In genomic region chr6:28838634-28839442, GRCh38 we compare ENCODE assay signal across 8 cellular contexts.
DNase-seq lines count a peak whose midpoint lies in the region; ATAC-seq and TF ChIP-seq lines count a peak whose summit lies in the region.

No MANE protein-coding gene starts in this region.

- 0% methylated on average over 22 to 43 of the region's 43 CpGs for WGBS in endodermal cell (ENCODE audit: insufficient coverage in 1 of 2, insufficient read length in 1 of 2), 2 experiments
- 0% methylated on average over 33 to 40 of the region's 43 CpGs for WGBS in mesodermal cell (ENCODE audit: insufficient coverage in 2 of 2), 2 experiments

- peak overlapping the region; percentile 19; the same call in 1 of the 2 replicates for H3K9ac ChIP-seq in HUES48 (ENCODE audit: low read depth, low read length)
- H3K9ac ChIP-seq in endodermal cell (ENCODE audit: extremely low read depth, low read length, poor library complexity, severe bottlenecking), result peak overlapping the region; percentile 87

- peak overlapping the region; percentile 91 to 97 (median 94) for H3K4me3 Mint-ChIP-seq in CD4-positive, alpha-beta memory T cell
- H3K4me3 Mint-ChIP-seq in activated CD8-positive, alpha-beta memory T cell treated with anti-CD3 and anti-CD28 coated beads, Interleukin-2, amount 10 ng/mL, durations not matched to agents 7 days and 5 days, result peak overlapping the region; percentile 88
- peak overlapping the region; percentile 85 for H3K4me3 Mint-ChIP-seq in endodermal cell

- peak overlapping the region; percentile 70 to 100 (median 92) for H3K27ac Mint-ChIP-seq in CD4-positive, alpha-beta memory T cell
- peak overlapping the region; percentile 77 for H3K27ac Mint-ChIP-seq in activated CD8-positive, alpha-beta memory T cell treated with anti-CD3 and anti-CD28 coated beads, Interleukin-2, amount 10 ng/mL, durations not matched to agents 7 days and 5 days
- peak overlapping the region; percentile 96 for H3K27ac Mint-ChIP-seq in endodermal cell

- H3K9me3 ChIP-seq in CD4-positive, alpha-beta memory T cell (ENCODE audit: control insufficient read depth in 1 of 2, low read length in 2 of 2), result no peaks in the 10 kb centered on the region
- no peaks in the 10 kb centered on the region for H3K9me3 ChIP-seq in HUES48 (ENCODE audit: control insufficient read depth, insufficient read depth, low read length)
- no peaks in the 10 kb centered on the region for H3K9me3 ChIP-seq in endodermal cell (ENCODE audit: control insufficient read depth, low read length)
- H3K9me3 ChIP-seq in mesodermal cell (ENCODE audit: control insufficient read depth, low read length), result no peaks in the 10 kb centered on the region

- peak overlapping the region; percentile 42 for H3K27ac ChIP-seq in CD4-positive, alpha-beta memory T cell (ENCODE audit: low read depth, low read length)
- H3K27ac ChIP-seq in HUES48 (ENCODE audit: low read depth, low read length), result no peak overlapping the region
- peak overlapping the region; percentile 10 for H3K27ac ChIP-seq in endodermal cell (ENCODE audit: low read depth, low read length)
- H3K27ac ChIP-seq in mesodermal cell (ENCODE audit: low read depth, low read length, severe bottlenecking), result peak overlapping the region; percentile 87

- H3K4me1 ChIP-seq in CD4-positive, alpha-beta memory T cell (ENCODE audit: insufficient read depth, low read length), result peaks cover 13% of the 10 kb centered on the region
- no peaks in the 10 kb centered on the region for H3K4me1 ChIP-seq in HUES48 (ENCODE audit: control insufficient read depth, insufficient read depth, low read length)
- H3K4me1 ChIP-seq in endodermal cell (ENCODE audit: control insufficient read depth, insufficient read depth, low read length), result no peaks in the 10 kb centered on the region
- H3K4me1 ChIP-seq in mesodermal cell (ENCODE audit: control insufficient read depth, insufficient read depth, low read length, poor library complexity, severe bottlenecking), result no peaks in the 10 kb centered on the region

- H3K27me3 ChIP-seq in CD4-positive, alpha-beta memory T cell (ENCODE audit: insufficient read depth, low read length), result no peaks in the 10 kb centered on the region
- H3K27me3 ChIP-seq in HUES48 (ENCODE audit: control insufficient read depth, insufficient read depth, low read length), result peaks cover 13% of the 10 kb centered on the region
- H3K27me3 ChIP-seq in endodermal cell (ENCODE audit: control insufficient read depth, insufficient read depth, low read length, poor library complexity, severe bottlenecking), result peaks cover 16% of the 10 kb centered on the region

- peaks cover 0 to 12% (median 0%) of the 10 kb centered on the region in 8 donors for H3K9me3 Mint-ChIP-seq in CD4-positive, alpha-beta memory T cell
- no peaks in the 10 kb centered on the region for H3K9me3 Mint-ChIP-seq in activated CD8-positive, alpha-beta memory T cell treated with anti-CD3 and anti-CD28 coated beads, Interleukin-2, amount 10 ng/mL, durations not matched to agents 7 days and 5 days (ENCODE audit: low read depth)
- no peaks in the 10 kb centered on the region for H3K9me3 Mint-ChIP-seq in endodermal cell

- peaks cover 12 to 24% (median 18%) of the 10 kb centered on the region in 4 donors for H3K4me1 Mint-ChIP-seq in CD4-positive, alpha-beta memory T cell
- peaks cover 25% of the 10 kb centered on the region for H3K4me1 Mint-ChIP-seq in activated CD8-positive, alpha-beta memory T cell treated with anti-CD3 and anti-CD28 coated beads, Interleukin-2, amount 10 ng/mL, durations not matched to agents 7 days and 5 days
- peaks cover 1% of the 10 kb centered on the region for H3K4me1 Mint-ChIP-seq in endodermal cell

- H3K4me3 ChIP-seq in CD4-positive, alpha-beta memory T cell (ENCODE audit: low read length in 2 of 2), result peak overlapping the region; percentile 72 to 80
- H3K4me3 ChIP-seq in HUES48 (ENCODE audit: low read depth, low read length) (peak overlapping the region; percentile 81), endodermal cell (ENCODE audit: low read length) (peak overlapping the region; percentile 90), mesodermal cell (ENCODE audit: extremely low read depth, insufficient read depth, low read length, poor library complexity, severe bottlenecking) (peak overlapping the region; percentile 80)

- DNase-seq in CD4-positive, alpha-beta memory T cell, result peak; percentile 74 to 82 (median 76)
- peak; percentile 74 for DNase-seq in GM20000 (ENCODE audit: low spot score)
- peak; percentile 66 for DNase-seq in NOMO-1 treated with dmso at 0.1 percent for 144 hours (lab: John Stamatoyannopoulos, UW; ENCODE audit: unreplicated experiment)
- DNase-seq in activated CD8-positive, alpha-beta memory T cell treated with anti-CD3 and anti-CD28 coated beads, Interleukin-2, amount 10 ng/mL, durations not matched to agents 7 days and 5 days, result peak; percentile 90
- peak; percentile 97 for DNase-seq in endodermal cell
- DNase-seq in stimulated activated CD8-positive, alpha-beta memory T cell treated with anti-CD3 and anti-CD28 coated beads, Interleukin-12 subunit alpha, Interleukin-12 subunit beta, amount 100 ng/mL, for 24 hours (ENCODE audit: extremely low read depth), result peak; percentile 80

- POLR2A ChIA-PET in CD4-positive, alpha-beta memory T cell (lab: Charles Lee; ENCODE audit: partially characterized antibody), result interaction anchor here (0.6 to 2.9 kb wide), 21 partner anchors 9 to 1360 kb away, joined by 3 to 48 read pairs (median 4); partner anchors contain the start of genes TRIM27 and ZSCAN26

- ATAC-seq in activated CD8-positive, alpha-beta memory T cell treated with anti-CD3 and anti-CD28 coated beads, Interleukin-2, amount 10 ng/mL, durations not matched to agents 7 days and 5 days, result peak; percentile 85

- TF ChIP-seq CTCF in GM20000 (IDR thresholded peaks at IDR 0.05; ENCODE audit: extremely low read depth, missing control alignments) (no peak), endodermal cell (conservative IDR thresholded peaks at IDR 0.05) (peak; percentile 84)

- intact Hi-C loops in CD4-positive, alpha-beta memory T cell (cut with micrococcal nuclease), result loop anchor here (1.0 to 5.0 kb wide), 9 partner anchors 24 to 936 kb away; partner anchors contain the start of genes GABBR1 and TRIM27

- peaks cover 0 to 12% of the 10 kb centered on the region in 2 donors for H3K36me3 Mint-ChIP-seq in CD4-positive, alpha-beta memory T cell
- peaks cover 1% of the 10 kb centered on the region for H3K36me3 Mint-ChIP-seq in activated CD8-positive, alpha-beta memory T cell treated with anti-CD3 and anti-CD28 coated beads, Interleukin-2, amount 10 ng/mL, durations not matched to agents 7 days and 5 days
- no peaks in the 10 kb centered on the region for H3K36me3 Mint-ChIP-seq in endodermal cell (ENCODE audit: low read depth)

- H3K36me3 ChIP-seq in CD4-positive, alpha-beta memory T cell (ENCODE audit: insufficient read depth, low read length), result no peaks in the 10 kb centered on the region
- no peaks in the 10 kb centered on the region for H3K36me3 ChIP-seq in HUES48 (ENCODE audit: control insufficient read depth, insufficient read depth, low read length)
- H3K36me3 ChIP-seq in endodermal cell (ENCODE audit: control insufficient read depth, insufficient read depth, low read length), result no peaks in the 10 kb centered on the region
- H3K36me3 ChIP-seq in mesodermal cell (ENCODE audit: control insufficient read depth, insufficient read depth, low read length), result no peaks in the 10 kb centered on the region

- CTCF ChIA-PET in CD4-positive, alpha-beta memory T cell (lab: Charles Lee; ENCODE audit: partially characterized antibody), result interaction anchor here (0.8 to 6.0 kb wide), 25 partner anchors 10 to 192 kb away, joined by 3 to 197 read pairs (median 11); partner anchors contain the start of genes TRIM27 and ZNF311
- CTCF ChIA-PET in activated CD8-positive, alpha-beta memory T cell treated with anti-CD3 and anti-CD28 coated beads, Interleukin-2, amount 10 ng/mL, durations not matched to agents 7 days and 5 days (lab: Charles Lee), result interaction anchor here (1.1 to 8.3 kb wide), 27 partner anchors 10 to 750 kb away, joined by 3 to 103 read pairs (median 5); partner anchors contain the start of gene TRIM27

- H3K27me3 Mint-ChIP-seq in CD4-positive, alpha-beta memory T cell, result peaks cover 22 to 28% of the 10 kb centered on the region in 2 donors
- peaks cover 61% of the 10 kb centered on the region for H3K27me3 Mint-ChIP-seq in activated CD8-positive, alpha-beta memory T cell treated with anti-CD3 and anti-CD28 coated beads, Interleukin-2, amount 10 ng/mL, durations not matched to agents 7 days and 5 days
- peaks cover 53% of the 10 kb centered on the region for H3K27me3 Mint-ChIP-seq in endodermal cell (ENCODE audit: insufficient read depth)
